9 cellular contexts compared by ENCODE assay signal in genomic region chr19:3210347-3211017, GRCh38. TPM values are rescaled to one million over a fixed set of nuclear protein-coding genes. Genes with fewer than 3 reads are reported as not detected.
DNase-seq lines count a peak whose midpoint lies in the region; ATAC-seq and TF ChIP-seq lines count a peak whose summit lies in the region.
"Had no signal": no experiment of that assay in that cellular context is flagged by ENCODE, and none has a peak within 500 bp of the region (broad histone marks: within the 10 kb centered on the region; RNA-seq: fewer than 3 reads in every experiment).

No MANE protein-coding gene starts in this region.

- intact Hi-C loops in left ventricle myocardium superior (cut with micrococcal nuclease) = no loop called here

- no peak overlapping the region for H3K4me3 Mint-ChIP-seq in GM23338

- no peaks in the 10 kb centered on the region for H3K9me3 Mint-ChIP-seq in GM23338
- H3K9me3 Mint-ChIP-seq in activated naive CD4-positive, alpha-beta T cell treated with anti-CD3 and anti-CD28 coated beads, Interleukin-2, amount 50 U/mL, for 72 hours = no peaks in the 10 kb centered on the region

- H3K4me1 ChIP-seq in GM23338 (ENCODE audit: insufficient read depth) = peaks cover 4% of the 10 kb centered on the region; the same call in 1 of the 2 replicates

- H4K20me1 ChIP-seq in GM23338 (replicated peaks; ENCODE audit: insufficient read depth) = peaks cover 6% of the 10 kb centered on the region; the same call in 1 of the 2 replicates

- H3F3A ChIP-seq in GM23338 (replicated peaks; ENCODE audit: low read depth) = no peaks in the 10 kb centered on the region

- H3K9me2 ChIP-seq in GM23338 (ENCODE audit: insufficient read depth) = no peaks in the 10 kb centered on the region

- H3K36me3 Mint-ChIP-seq in GM23338 (ENCODE audit: low read depth) = peaks cover 20% of the 10 kb centered on the region
- H3K36me3 Mint-ChIP-seq in activated naive CD4-positive, alpha-beta T cell treated with anti-CD3 and anti-CD28 coated beads, Interleukin-2, amount 50 U/mL, for 72 hours = no peaks in the 10 kb centered on the region

- H3K36me3 ChIP-seq in GM23338 (ENCODE audit: insufficient read depth) = peaks cover 12% of the 10 kb centered on the region

- H2AFZ ChIP-seq in GM23338 = no peak overlapping the region

- H3K27me3 Mint-ChIP-seq in GM23338 (ENCODE audit: insufficient read depth, low read depth, poor library complexity) = peaks cover 10% of the 10 kb centered on the region

- H3K27ac Mint-ChIP-seq in GM23338 = peak overlapping the region; percentile 40
- peak overlapping the region in 1 of 2 donors; percentile 51 for H3K27ac Mint-ChIP-seq in activated naive CD4-positive, alpha-beta T cell treated with anti-CD3 and anti-CD28 coated beads, Interleukin-2, amount 50 U/mL, for 72 hours

- H3K27me3 ChIP-seq in GM23338 (ENCODE audit: insufficient read depth) = no peaks in the 10 kb centered on the region

- H3K79me2 ChIP-seq in GM23338 (replicated peaks; ENCODE audit: insufficient read depth) = no peaks in the 10 kb centered on the region

- peaks cover 8% of the 10 kb centered on the region for H3K4me1 Mint-ChIP-seq in GM23338

- no peak overlapping the region for H3K27ac ChIP-seq in GM23338 (ENCODE audit: low read depth)

- DNase-seq in AG09319 (ENCODE audit: extremely low read depth, low read depth) (no peak), GM23338 (ENCODE audit: low spot score) (peak; percentile 84), left ventricle myocardium superior (peak; percentile 65), NCI-H524 treated with DMSO at 0.1 percent for 48 hours (lab: John Stamatoyannopoulos, UW) (no peak)
- DNase-seq in activated naive CD4-positive, alpha-beta T cell treated with anti-CD3 and anti-CD28 coated beads, Interleukin-2, amount 50 U/mL, for 72 hours (ENCODE audit: low spot score in 2 of 2) = peak; percentile 71 to 82
- peak; percentile 32 to 65 (median 60) for DNase-seq in stimulated activated CD4-positive, alpha-beta T cell treated with anti-CD3 and anti-CD28 coated beads, Interleukin-1b, Interleukin-23, amount 100 ng/mL, for 24 hours (ENCODE audit: low read depth in 4 of 4, low spot score in 1 of 4)

- peak; percentile 61 for TF ChIP-seq CTCF in AG09319 (IDR thresholded peaks at IDR 0.05; ENCODE audit: low read depth, low read length)
- TF ChIP-seq CTCF in GM23338 (conservative IDR thresholded peaks at IDR 0.05; ENCODE audit: low read depth in 2 of 2) = peak; percentile 65 to 80

- no peak overlapping the region for H3K4me2 ChIP-seq in GM23338

- ATAC-seq in GM23338 (peak; percentile 88), SK-N-SH treated with all-trans-retinoic acid at 6 μM for 48 hours (peak; percentile 85), left ventricle myocardium superior (peak; percentile 70), HG03025 (IDR thresholded peaks at IDR 0.05; ENCODE audit: low FRiP score, unreplicated experiment) (no peak)
- ATAC-seq in activated naive CD4-positive, alpha-beta T cell treated with anti-CD3 and anti-CD28 coated beads, Interleukin-2, amount 50 U/mL, for 72 hours = peak; percentile 84 to 91

- no peak overlapping the region for H3K4me3 ChIP-seq in GM23338

TF ChIP-seq in GM23338, 12 proteins besides CTCF, POLR2A, EP300 and RAD21 (continues in another document):
- TF ChIP-seq EZH2 (IDR thresholded peaks at IDR 0.05; ENCODE audit: low read depth, unreplicated experiment) (no peak), REST (IDR thresholded peaks at IDR 0.05; ENCODE audit: unreplicated experiment) (no peak), ZNF331 (CRISPR knock-in tag; IDR thresholded peaks at IDR 0.05; ENCODE audit: low read depth) (no peak), ZNF114 (CRISPR knock-in tag; IDR thresholded peaks at IDR 0.05) (no peak), JUNB (IDR thresholded peaks at IDR 0.05; ENCODE audit: unreplicated experiment) (no peak), CREB1 (CRISPR knock-in tag; IDR thresholded peaks at IDR 0.05; ENCODE audit: low read depth) (no peak), POLR2AphosphoS5 (IDR thresholded peaks at IDR 0.05; ENCODE audit: low read depth) (no peak; the same call in 1 of the 2 replicates), NANOG (IDR thresholded peaks at IDR 0.05; ENCODE audit: borderline replicate concordance) (no peak)

TF ChIP-seq in SK-N-SH treated with all-trans-retinoic acid at 6 μM for 48 hours, 23 proteins besides CTCF, POLR2A, EP300 and RAD21:
- TF ChIP-seq GLIS3 (CRISPR knock-in tag; IDR thresholded peaks at IDR 0.05) (0 out of 2 replicates have a peak, but pooled peaks have one; percentile 22), RARB (CRISPR knock-in tag; IDR thresholded peaks at IDR 0.05) (no peak)

RNA-seq across cellular contexts. Expression of gene CELF5, which starts 14.0 kb away (rescaled TPM):
- 6.8 and 10.6 TPM in 2 replicates for total RNA-seq in GM23338 (2014; rRNA removed; shearing (Covaris generic))
- 5.6 TPM in 2 replicates for polyA plus RNA-seq in GM23338 (2016; fragmentation: Nextera tagmentation; extraction: Ambion mirVana)
- under 1 TPM in 1 of 2 donors, not detected in 1; 0.66 TPM for total RNA-seq in activated naive CD4-positive, alpha-beta T cell treated with anti-CD3 and anti-CD28 coated beads, Interleukin-2, amount 50 U/mL, for 72 hours
- not detected for total RNA-seq in left ventricle myocardium superior
- total RNA-seq: skeletal muscle tissue had no signal

RNA-seq across cellular contexts. Expression of gene NCLN, which starts 24.8 kb away (rescaled TPM):
- 125 and 144 TPM in 2 replicates for total RNA-seq in GM23338 (2014; rRNA removed; shearing (Covaris generic))
- polyA plus RNA-seq in GM23338 (2016; fragmentation: Nextera tagmentation; extraction: Ambion mirVana) = 85.6 and 95.2 TPM in 2 replicates
- total RNA-seq in activated naive CD4-positive, alpha-beta T cell treated with anti-CD3 and anti-CD28 coated beads, Interleukin-2, amount 50 U/mL, for 72 hours = 10 to 100 TPM; 41.7 to 63.3 TPM
- 27.8 TPM for total RNA-seq in left ventricle myocardium superior

RNA-seq across cellular contexts. Expression of gene S1PR4, which starts 31.9 kb away (rescaled TPM):
- total RNA-seq in GM23338 (2014; rRNA removed; shearing (Covaris generic)) = 0.24 TPM in 1 of 2 replicates, not detected in the other
- polyA plus RNA-seq in GM23338 (2016; fragmentation: Nextera tagmentation; extraction: Ambion mirVana) = not detected in 2 replicates
- total RNA-seq in activated naive CD4-positive, alpha-beta T cell treated with anti-CD3 and anti-CD28 coated beads, Interleukin-2, amount 50 U/mL, for 72 hours = 10 to 100 TPM; 18.6 to 62.1 TPM
- total RNA-seq in left ventricle myocardium superior = 1.0 TPM

Comparison
In these comparisons a context has a peak if more than half of its experiments do, and no peak if none do; other contexts are left out.
1. DNase-seq: peak in GM23338 (single experiment), activated naive CD4-positive, alpha-beta T cell treated with anti-CD3 and anti-CD28 coated beads, Interleukin-2, amount 50 U/mL, for 72 hours (2 of 2), left ventricle myocardium superior (single experiment) and stimulated activated CD4-positive, alpha-beta T cell treated with anti-CD3 and anti-CD28 coated beads, Interleukin-1b, Interleukin-23, amount 100 ng/mL, for 24 hours (4 of 4); none in AG09319 (single experiment) and NCI-H524 treated with DMSO at 0.1 percent for 48 hours (single experiment).